In genomic region chr1:188062456-188062855, GRCh38 we compare ENCODE assay signal across 20 cellular contexts.
"Had no signal": no experiment of that assay in that cellular context is flagged by ENCODE, and none has a peak within 500 bp of the region (broad histone marks: within the 10 kb centered on the region; RNA-seq: fewer than 3 reads in every experiment).

No MANE protein-coding gene starts in this region.

- H3K4me1 ChIP-seq: gastrocnemius medialis, left ventricle myocardium inferior, right atrium auricular region, transverse colon, uterus had no signal

- H3K27ac ChIP-seq: dorsolateral prefrontal cortex, epithelial cell of prostate, gastrocnemius medialis, left ventricle myocardium inferior, right atrium auricular region, transverse colon, uterus had no signal

- DNase-seq: activated CD4-positive, alpha-beta T cell treated with anti-CD3 and anti-CD28 coated beads, Interleukin-2, amount 10 ng/mL, durations not matched to agents 7 days and 5 days; activated CD8-positive, alpha-beta memory T cell treated with anti-CD3 and anti-CD28 coated beads, Interleukin-2, amount 50 U/mL, for 4 hours; activated naive CD4-positive, alpha-beta T cell treated with anti-CD3 and anti-CD28 coated beads for 36 hours; activated T-cell treated with anti-CD3 and anti-CD28 coated beads, Interleukin-2, amount 50 U/mL, for 4 hours; aorta; dorsolateral prefrontal cortex; gastrocnemius medialis; head of caudate nucleus; left ventricle myocardium inferior; nephron progenitor cell; occipital lobe; stimulated activated naive CD8-positive, alpha-beta T cell treated with anti-CD3 and anti-CD28 coated beads, Interleukin-15, Interleukin-2, amounts not matched to agents 100 U/mL and 50 U/mL, for 24 hours; substantia nigra; transverse colon; uterus had no signal

- H3K27me3 ChIP-seq: dorsolateral prefrontal cortex, gastrocnemius medialis, right atrium auricular region, transverse colon, uterus had no signal

- H3K27ac Mint-ChIP-seq: activated CD4-positive, alpha-beta T cell treated with anti-CD3 and anti-CD28 coated beads, Interleukin-2, amount 10 ng/mL, durations not matched to agents 7 days and 5 days; activated naive CD4-positive, alpha-beta T cell treated with anti-CD3 and anti-CD28 coated beads for 36 hours; nephron progenitor cell; progenitor cell of endocrine pancreas; T-helper 1 cell treated with Interleukin-12 subunit alpha and Interleukin-12 subunit beta and Interleukin-4 antibody, amounts not matched to agents 30 μg/mL and 1 μg/mL, for 36 hours had no signal

- ATAC-seq: activated CD4-positive, CD25-positive, alpha-beta regulatory T cell treated with anti-CD3 and anti-CD28 coated beads, Interleukin-2, amount 50 U/mL, for 24 hours; activated T-cell treated with anti-CD3 and anti-CD28 coated beads, Interleukin-2, amount 50 U/mL, for 4 hours; gastrocnemius medialis; stimulated activated naive CD8-positive, alpha-beta T cell treated with anti-CD3 and anti-CD28 coated beads, Interleukin-15, Interleukin-2, amounts not matched to agents 100 U/mL and 50 U/mL, for 24 hours had no signal

- H3K4me1 Mint-ChIP-seq: activated CD4-positive, alpha-beta T cell treated with anti-CD3 and anti-CD28 coated beads, Interleukin-2, amount 10 ng/mL, durations not matched to agents 7 days and 5 days; nephron progenitor cell had no signal

- H3K4me3 ChIP-seq: dorsolateral prefrontal cortex, gastrocnemius medialis, left ventricle myocardium inferior, right atrium auricular region, transverse colon, uterus had no signal

- H3K9me3 ChIP-seq: gastrocnemius medialis, right atrium auricular region, transverse colon, uterus had no signal

- H3K36me3 ChIP-seq: gastrocnemius medialis, left ventricle myocardium inferior, right atrium auricular region, transverse colon, uterus had no signal

- H3K4me3 Mint-ChIP-seq: activated CD4-positive, alpha-beta T cell treated with anti-CD3 and anti-CD28 coated beads, Interleukin-2, amount 10 ng/mL, durations not matched to agents 7 days and 5 days; activated naive CD4-positive, alpha-beta T cell treated with anti-CD3 and anti-CD28 coated beads for 36 hours; activated T-cell treated with anti-CD3 and anti-CD28 coated beads, Interleukin-2, amount 50 U/mL, for 4 hours; nephron progenitor cell; T-helper 1 cell treated with Interleukin-12 subunit alpha and Interleukin-12 subunit beta and Interleukin-4 antibody, amounts not matched to agents 30 μg/mL and 1 μg/mL, for 36 hours had no signal

- H3K27me3 Mint-ChIP-seq: activated CD4-positive, alpha-beta T cell treated with anti-CD3 and anti-CD28 coated beads, Interleukin-2, amount 10 ng/mL, durations not matched to agents 7 days and 5 days; progenitor cell of endocrine pancreas had no signal
